In genomic region chr9:82418334-82418733, GRCh38 we compare ENCODE assay signal across 15 cellular contexts.
DNase-seq lines count a peak whose midpoint lies in the region; ATAC-seq and TF ChIP-seq lines count a peak whose summit lies in the region.
"Had no signal": no experiment of that assay in that cellular context is flagged by ENCODE, and none has a peak within 500 bp of the region (broad histone marks: within the 10 kb centered on the region; RNA-seq: fewer than 3 reads in every experiment).

No MANE protein-coding gene starts in this region.

- H3K36me3 Mint-ChIP-seq in endothelial cell (ENCODE audit: low read depth, unreplicated experiment) = no peaks in the 10 kb centered on the region
- H3K36me3 Mint-ChIP-seq: CD8-positive, alpha-beta T cell had no signal

- in situ Hi-C loops in T47D (cut with HindIII; ENCODE audit: low pct_unique_long_range_greater_than_20kb, low sequenced_read_pairs) = no loop called here

- TF ChIP-seq CTCF in endothelial cell (IDR thresholded peaks at IDR 0.05; ENCODE audit: unreplicated experiment) = no peak

- no peak overlapping the region for H3K4me3 Mint-ChIP-seq in endothelial cell (ENCODE audit: unreplicated experiment)
- H3K4me3 Mint-ChIP-seq: B cell; CD8-positive, alpha-beta T cell had no signal

- no peaks in the 10 kb centered on the region for H3K27me3 Mint-ChIP-seq in endothelial cell (ENCODE audit: unreplicated experiment)
- H3K27me3 Mint-ChIP-seq: B cell had no signal

- H3K4me1 Mint-ChIP-seq in endothelial cell (ENCODE audit: unreplicated experiment) = no peaks in the 10 kb centered on the region

- ATAC-seq in HG02798 (IDR thresholded peaks at IDR 0.05; ENCODE audit: poor library complexity, unreplicated experiment) = no peak
- ATAC-seq in HG03175 (IDR thresholded peaks at IDR 0.05; ENCODE audit: unreplicated experiment) = no peak
- ATAC-seq: CD8-positive, alpha-beta T cell had no signal

- DNase-seq in HT1080 (ENCODE audit: low read depth) (peak; percentile 25), NCI-H2029 (lab: John Stamatoyannopoulos, UW) (peak; percentile 68), T47D (ENCODE audit: low read depth in 1 of 2, low spot score in 1 of 2) (peak; percentile 8 to 9), myocyte (ENCODE audit: low read depth) (peak; percentile 12), endothelial cell (ENCODE audit: low spot score) (no peak), SHP77 treated with DMSO at 0.1 percent for 48 hours (lab: John Stamatoyannopoulos, UW) (no peak)
- DNase-seq: CD8-positive, alpha-beta T cell; H7; MG63; NCI-H1930; NCI-H524 treated with DMSO at 0.1 percent for 48 hours; NK-92 treated with Interleukin-12 subunit alpha and Interleukin-12 subunit beta, amount 100 ng/mL, for 24 hours had no signal

- H3K9me3 Mint-ChIP-seq in endothelial cell (ENCODE audit: unreplicated experiment) = no peaks in the 10 kb centered on the region

- no peak overlapping the region for H3K27ac Mint-ChIP-seq in endothelial cell (ENCODE audit: unreplicated experiment)
- H3K27ac Mint-ChIP-seq: B cell; CD8-positive, alpha-beta T cell had no signal

Comparison
In these comparisons a context has a peak if more than half of its experiments do, and no peak if none do; other contexts are left out.
1. DNase-seq: peak in HT1080 (single experiment), NCI-H2029 (single experiment), T47D (2 of 2) and myocyte (single experiment); none in endothelial cell (single experiment) and SHP77 treated with DMSO at 0.1 percent for 48 hours (single experiment).